ENCODE assay signal across 11 cellular contexts in genomic region chr4:151098191-151098590, GRCh38. TPM values are rescaled to one million over a fixed set of nuclear protein-coding genes. Genes with fewer than 3 reads are reported as not detected.
DNase-seq lines count a peak whose midpoint lies in the region; ATAC-seq and TF ChIP-seq lines count a peak whose summit lies in the region.
"Had no signal": no experiment of that assay in that cellular context is flagged by ENCODE, and none has a peak within 500 bp of the region (broad histone marks: within the 10 kb centered on the region; RNA-seq: fewer than 3 reads in every experiment).

No MANE protein-coding gene starts in this region.

- intact Hi-C loops in Caco-2 (cut with micrococcal nuclease; ENCODE audit: unreplicated experiment): no loop called here

- H3K36me3 ChIP-seq in Caco-2 (ENCODE audit: control insufficient read depth, insufficient read depth, low read length): peaks cover 2% of the 10 kb centered on the region; the same call in 1 of the 2 replicates
- H3K36me3 ChIP-seq in effector memory CD4-positive, alpha-beta T cell (ENCODE audit: control insufficient read depth, insufficient read depth, low read length): peaks cover 20% of the 10 kb centered on the region

- no peak for TF ChIP-seq CTCF in Caco-2 (IDR thresholded peaks at IDR 0.05; ENCODE audit: insufficient read depth in 1 of 2, low read depth in 1 of 2, low read length in 1 of 2, severe bottlenecking in 1 of 2, unreplicated experiment in 1 of 2)

- no peaks in the 10 kb centered on the region for H3K27me3 ChIP-seq in Caco-2 (replicated peaks; ENCODE audit: control insufficient read depth, insufficient read depth, low read length)
- H3K27me3 ChIP-seq in mononuclear cell (ENCODE audit: insufficient read depth, low read length): no peaks in the 10 kb centered on the region
- H3K27me3 ChIP-seq in effector memory CD4-positive, alpha-beta T cell (replicated peaks; ENCODE audit: control insufficient read depth, insufficient read depth, low read length, poor library complexity, severe bottlenecking): no peaks in the 10 kb centered on the region

- peak overlapping the region; percentile 98 for H3K27ac Mint-ChIP-seq in Caco-2 (ENCODE audit: unreplicated experiment)
- H3K27ac Mint-ChIP-seq in T-helper 1 cell treated with Interleukin-12 subunit alpha and Interleukin-12 subunit beta and Interleukin-4 antibody, amounts not matched to agents 30 μg/mL and 1 μg/mL, for 36 hours: peak overlapping the region; percentile 97

- POLR2A ChIA-PET in Caco-2 (lab: Charles Lee): interaction anchor here (0.7 kb wide), 2 partner anchors 178 to 1353 kb away, joined by 3 read pairs; no protein-coding TSS in a partner anchor

- H3K4me3 Mint-ChIP-seq in Caco-2 (ENCODE audit: unreplicated experiment): no peak overlapping the region
- H3K4me3 Mint-ChIP-seq in T-helper 1 cell treated with Interleukin-12 subunit alpha and Interleukin-12 subunit beta and Interleukin-4 antibody, amounts not matched to agents 30 μg/mL and 1 μg/mL, for 36 hours: peak overlapping the region; percentile 25

- H3K36me3 Mint-ChIP-seq in Caco-2 (ENCODE audit: insufficient read depth, unreplicated experiment): peaks cover 42% of the 10 kb centered on the region
- H3K36me3 Mint-ChIP-seq in T-helper 1 cell treated with Interleukin-12 subunit alpha and Interleukin-12 subunit beta and Interleukin-4 antibody, amounts not matched to agents 30 μg/mL and 1 μg/mL, for 36 hours (ENCODE audit: low read depth): peaks cover 33% of the 10 kb centered on the region

- ATAC-seq in GM21360 (IDR thresholded peaks at IDR 0.05; ENCODE audit: unreplicated experiment) (peak; percentile 31), GM19452 (IDR thresholded peaks at IDR 0.05; ENCODE audit: unreplicated experiment) (no peak)

- H3K4me3 ChIP-seq in Caco-2 (ENCODE audit: low read depth, low read length): no peak overlapping the region
- H3K4me3 ChIP-seq in mononuclear cell (ENCODE audit: low read length): peak overlapping the region; percentile 99
- no peak overlapping the region for H3K4me3 ChIP-seq in effector memory CD4-positive, alpha-beta T cell (ENCODE audit: insufficient read depth, low read depth, low read length, poor library complexity, severe bottlenecking)

- CTCF ChIA-PET in Caco-2 (lab: Charles Lee): no interaction called here

- no peaks in the 10 kb centered on the region for H3K27me3 Mint-ChIP-seq in Caco-2 (ENCODE audit: insufficient read depth, unreplicated experiment)
- H3K27me3 Mint-ChIP-seq in T-helper 1 cell treated with Interleukin-12 subunit alpha and Interleukin-12 subunit beta and Interleukin-4 antibody, amounts not matched to agents 30 μg/mL and 1 μg/mL, for 36 hours (ENCODE audit: low read depth): no peaks in the 10 kb centered on the region

- peaks cover 8% of the 10 kb centered on the region for H3K4me1 ChIP-seq in Caco-2
- peaks cover 35% of the 10 kb centered on the region for H3K4me1 ChIP-seq in mononuclear cell (ENCODE audit: insufficient read depth, low read length)
- H3K4me1 ChIP-seq in effector memory CD4-positive, alpha-beta T cell (ENCODE audit: control insufficient read depth, insufficient read depth, low read length, poor library complexity, severe bottlenecking): peaks cover 16% of the 10 kb centered on the region

- peaks cover 6% of the 10 kb centered on the region for H3K4me1 Mint-ChIP-seq in Caco-2 (ENCODE audit: low read depth, unreplicated experiment)
- H3K4me1 Mint-ChIP-seq in T-helper 1 cell treated with Interleukin-12 subunit alpha and Interleukin-12 subunit beta and Interleukin-4 antibody, amounts not matched to agents 30 μg/mL and 1 μg/mL, for 36 hours (ENCODE audit: low read depth): peaks cover 45% of the 10 kb centered on the region

- no peaks in the 10 kb centered on the region for H3K9me3 Mint-ChIP-seq in Caco-2 (ENCODE audit: unreplicated experiment)
- H3K9me3 Mint-ChIP-seq in T-helper 1 cell treated with Interleukin-12 subunit alpha and Interleukin-12 subunit beta and Interleukin-4 antibody, amounts not matched to agents 30 μg/mL and 1 μg/mL, for 36 hours: no peaks in the 10 kb centered on the region

- H3K9me3 ChIP-seq in Caco-2: no peaks in the 10 kb centered on the region
- no peaks in the 10 kb centered on the region for H3K9me3 ChIP-seq in mononuclear cell (ENCODE audit: low read depth, low read length)
- H3K9me3 ChIP-seq in effector memory CD4-positive, alpha-beta T cell (ENCODE audit: control insufficient read depth, low read length): no peaks in the 10 kb centered on the region
- H3K9me3 ChIP-seq: thoracic aorta had no signal

- H3K27ac ChIP-seq in effector memory CD4-positive, alpha-beta T cell (ENCODE audit: insufficient read depth, low read length, poor library complexity, severe bottlenecking): no peak overlapping the region

- no TSS peak for BruUV-seq in Caco-2 (replicated peaks; lab: Mats Ljungman, UMichigan)

- DNase-seq in Caco-2 (no peak), cerebellar nuclear complex (lab: John Stamatoyannopoulos, UW) (no peak), EL (no peak)
- no peak for DNase-seq in effector memory CD4-positive, alpha-beta T cell
- DNase-seq: GOT3, SHP77 had no signal

RNA-seq across cellular contexts. Expression of gene RPS3A, which starts 1.2 kb away (rescaled TPM):
- total RNA-seq in Caco-2 (2022): 1,868 and 1,919 TPM in 2 replicates
- 5,717 TPM for total RNA-seq in mononuclear cell
